ENCODE assay signal across 9 cellular contexts in the genomic region with DNA sequence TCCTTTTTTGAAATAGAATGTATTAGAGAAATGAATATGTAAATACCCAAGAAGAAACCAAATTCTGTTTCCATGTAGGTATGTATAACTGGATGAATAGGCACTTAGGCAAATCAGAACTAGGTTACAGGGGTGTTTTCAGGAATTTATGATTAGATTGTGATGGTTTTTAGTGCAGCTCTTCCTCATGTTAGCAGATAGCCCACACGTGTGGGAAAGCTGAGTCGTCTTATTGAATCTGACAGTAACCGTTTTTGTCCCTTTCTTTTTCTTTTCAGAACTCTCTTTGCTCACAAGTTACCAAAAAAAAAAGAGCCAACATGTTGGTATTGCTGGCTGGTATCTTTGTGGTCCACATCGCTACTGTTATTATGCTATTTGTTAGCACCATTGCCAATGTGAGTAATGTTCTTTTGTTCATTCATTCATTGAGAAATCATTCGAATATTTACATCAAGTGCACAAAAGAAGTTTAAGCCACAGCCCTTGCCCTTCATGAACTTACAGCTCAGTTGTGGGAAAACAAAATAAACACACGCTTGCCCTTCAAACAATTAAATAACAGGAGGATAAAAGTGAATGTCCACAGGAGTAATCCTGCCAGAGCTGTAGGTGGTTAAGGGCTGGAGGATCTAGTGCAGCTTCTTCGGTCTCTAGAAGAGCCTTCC. TPM values are rescaled to one million over a fixed set of nuclear protein-coding genes. Genes with fewer than 3 reads are reported as not detected.
DNase-seq lines count a peak whose midpoint lies in the region; ATAC-seq, FAIRE-seq and TF ChIP-seq lines count a peak whose summit lies in the region.
"Had no signal": no experiment of that assay in that cellular context is flagged by ENCODE, and none has a peak within 500 bp of the region (broad histone marks: within the 10 kb centered on the region; RNA-seq: fewer than 3 reads in every experiment).

No MANE protein-coding gene starts in this region.

- H3K27ac ChIP-seq in BLaER1 treated with 17β-estradiol and CSF1 and Interleukin-3, amounts not matched to agents 10 nM and 100 nM, result peak overlapping the region in 3 of 11 experiments; percentile 6 to 34 (median 31); a peak in 4 of 22 replicates
- H3K27ac ChIP-seq in IMR-90 (ENCODE audit: insufficient read depth, low read length) (no peak overlapping the region), astrocyte (ENCODE audit: low read depth, low read length) (peak overlapping the region; percentile 33), mesenchymal stem cell (ENCODE audit: low read length, poor library complexity, severe bottlenecking) (no peak overlapping the region)
- H3K27ac ChIP-seq: thoracic aorta had no signal

- no peak for TF ChIP-seq POLR2A in IMR-90 (IDR thresholded peaks at IDR 0.05; ENCODE audit: low read depth, low read length)

- DNase-seq in IMR-90, result peak; percentile 34
- peak; percentile 76 for DNase-seq in astrocyte (ENCODE audit: low read depth)
- peak; percentile 55 for DNase-seq in mesenchymal stem cell
- DNase-seq in posterior vena cava (ENCODE audit: low spot score), result no peak
- DNase-seq in effector CD4-positive, alpha-beta T cell, result no peak

- peaks cover 45% of the 10 kb centered on the region for H3K4me1 Mint-ChIP-seq in astrocyte (ENCODE audit: low read depth, unreplicated experiment)

- CTCF ChIA-PET in IMR-90 (lab: Yijun Ruan, JAX), result interaction anchor here (0.6 to 2.7 kb wide), 10 partner anchors 13 to 193 kb away, joined by 3 to 19 read pairs (median 6); no protein-coding TSS in a partner anchor

- in situ Hi-C loops in IMR-90 (cut with MboI; ENCODE audit: low sequenced_read_pairs), result loop anchor here (5.0 kb wide), 3 partner anchors 114 to 294 kb away; no protein-coding TSS in a partner anchor

- H3K4me1 ChIP-seq in BLaER1 treated with 17β-estradiol and CSF1 and Interleukin-3, amounts not matched to agents 10 nM and 100 nM, result peaks cover 17 to 66% (median 54%) of the 10 kb centered on the region in 10 experiments
- H3K4me1 ChIP-seq in IMR-90 (ENCODE audit: control insufficient read depth, insufficient read depth, low read length), result peaks cover 26% of the 10 kb centered on the region
- peaks cover 45% of the 10 kb centered on the region for H3K4me1 ChIP-seq in astrocyte (ENCODE audit: insufficient read depth, low read length)
- peaks cover 2% of the 10 kb centered on the region for H3K4me1 ChIP-seq in mesenchymal stem cell (ENCODE audit: control insufficient read depth, insufficient read depth, low read depth, low read length)

- H3K36me3 Mint-ChIP-seq in astrocyte (ENCODE audit: low read depth, unreplicated experiment), result peaks cover 6% of the 10 kb centered on the region

- peaks cover 0 to 78% (median 0%) of the 10 kb centered on the region in 11 experiments; a peak in 5 of 22 replicates for H4K20me1 ChIP-seq in BLaER1 treated with 17β-estradiol and CSF1 and Interleukin-3, amounts not matched to agents 10 nM and 100 nM
- peaks cover 22% of the 10 kb centered on the region; the same call in 1 of the 2 replicates for H4K20me1 ChIP-seq in IMR-90 (ENCODE audit: insufficient read depth, low read length)
- H4K20me1 ChIP-seq in astrocyte (ENCODE audit: insufficient read depth, low read length), result peaks cover 14% of the 10 kb centered on the region

- TF ChIP-seq RAD21 in IMR-90 (IDR thresholded peaks at IDR 0.05; ENCODE audit: low read length), result no peak

- H3K18ac ChIP-seq in IMR-90 (ENCODE audit: low read depth, low read length), result no peak overlapping the region; the same call in 1 of the 2 replicates
- no peak overlapping the region for H3K18ac ChIP-seq in mesenchymal stem cell (ENCODE audit: low read depth in 1 of 2, low read length in 2 of 2)

- H2BK15ac ChIP-seq in IMR-90 (ENCODE audit: low read depth, low read length) (peak overlapping the region; percentile 54; the same call in 1 of the 3 replicates), mesenchymal stem cell (ENCODE audit: low read depth, poor library complexity, severe bottlenecking) (no peak overlapping the region)

- peak; percentile 47 for FAIRE-seq in astrocyte (lab: Jason Lieb, UNC)

- no peak overlapping the region for H3K4me3 Mint-ChIP-seq in astrocyte (ENCODE audit: unreplicated experiment)

- 0 out of 2 replicates have a peak, but pooled peaks have one; percentile 3 for ATAC-seq in IMR-90 (ENCODE audit: low read depth)
- no peak for ATAC-seq in HG03095 (IDR thresholded peaks at IDR 0.05; ENCODE audit: unreplicated experiment)
- ATAC-seq in GM18873 (IDR thresholded peaks at IDR 0.05; ENCODE audit: low FRiP score, unreplicated experiment), result no peak

- no peaks in the 10 kb centered on the region for H3K9me3 Mint-ChIP-seq in astrocyte (ENCODE audit: unreplicated experiment)

- H3K79me1 ChIP-seq in IMR-90 (ENCODE audit: low read depth in 1 of 2, low read length in 2 of 2) (peaks cover 55 to 86% of the 10 kb centered on the region in 2 experiments), mesenchymal stem cell (replicated peaks; ENCODE audit: low read length, poor library complexity, severe bottlenecking) (peaks cover 6% of the 10 kb centered on the region)

- dilution Hi-C loops in IMR-90 (cut with HindIII; ENCODE audit: low sequenced_read_pairs, unreplicated experiment), result no loop called here

- no peak overlapping the region for H3K4me3 ChIP-seq in BLaER1 treated with 17β-estradiol and CSF1 and Interleukin-3, amounts not matched to agents 10 nM and 100 nM
- no peak overlapping the region for H3K4me3 ChIP-seq in IMR-90 (ENCODE audit: insufficient read depth, low read depth, low read length)
- H3K4me3 ChIP-seq in astrocyte (ENCODE audit: insufficient read depth, low read depth, low read length), result no peak overlapping the region
- H3K4me3 ChIP-seq in mesenchymal stem cell (ENCODE audit: insufficient read depth in 1 of 2, low read depth in 1 of 2, low read length in 2 of 2), result no peak overlapping the region
- H3K4me3 ChIP-seq: thoracic aorta had no signal

- peaks cover 48% of the 10 kb centered on the region for H3K79me2 ChIP-seq in astrocyte (ENCODE audit: insufficient read depth, low read length)

- H4K8ac ChIP-seq in IMR-90 (ENCODE audit: low read depth in 2 of 2, low read length in 2 of 2) (peak overlapping the region in 1 of 2 experiments; percentile 47; a peak in 2 of 4 replicates), mesenchymal stem cell (ENCODE audit: low read length) (no peak overlapping the region)

- no peak for TF ChIP-seq CTCF in IMR-90 (conservative IDR thresholded peaks at IDR 0.05; ENCODE audit: low read depth, low read length)
- TF ChIP-seq CTCF in astrocyte (IDR thresholded peaks at IDR 0.05; ENCODE audit: insufficient read depth, low read depth, low read length), result no peak

- H3K9me1 ChIP-seq in IMR-90 (ENCODE audit: insufficient read depth, low read length), result peaks cover 33% of the 10 kb centered on the region

- H2BK5ac ChIP-seq in IMR-90 (ENCODE audit: low read depth, low read length, poor library complexity, severe bottlenecking) (peak overlapping the region; percentile 9), mesenchymal stem cell (ENCODE audit: low read depth, low read length, poor library complexity, severe bottlenecking) (no peak overlapping the region)

- peak overlapping the region; percentile 74; the same call in 1 of the 2 replicates for H2BK120ac ChIP-seq in IMR-90 (ENCODE audit: low read depth, low read length)
- H2BK120ac ChIP-seq in mesenchymal stem cell (ENCODE audit: low read depth, low read length), result no peak overlapping the region

- 0 out of 22 replicates have a peak overlapping the region, but pooled peaks of 2 of the 11 experiments have one; percentile 14 to 19 for H3K9ac ChIP-seq in BLaER1 treated with 17β-estradiol and CSF1 and Interleukin-3, amounts not matched to agents 10 nM and 100 nM
- H3K9ac ChIP-seq in IMR-90 (ENCODE audit: low read depth, low read length), result no peak overlapping the region
- H3K9ac ChIP-seq in astrocyte (ENCODE audit: low read length), result peak overlapping the region; percentile 51
- peak overlapping the region; percentile 99 for H3K9ac ChIP-seq in mesenchymal stem cell (ENCODE audit: low read length)

- peak overlapping the region; percentile 76 for H3K4ac ChIP-seq in IMR-90 (ENCODE audit: low read depth, low read length)
- no peak overlapping the region for H3K4ac ChIP-seq in mesenchymal stem cell (ENCODE audit: low read depth in 1 of 2, low read length in 2 of 2)

- H3K14ac ChIP-seq in IMR-90 (replicated peaks; ENCODE audit: low read depth, low read length) (0 out of 2 replicates have a peak overlapping the region, but pooled peaks have one; percentile 67), mesenchymal stem cell (ENCODE audit: low read length in 2 of 2) (no peak overlapping the region)

- no peak overlapping the region for H4K5ac ChIP-seq in IMR-90 (ENCODE audit: low read depth, low read length)

- H2AK5ac ChIP-seq in IMR-90 (ENCODE audit: low read depth, low read length) (peak overlapping the region; percentile 41; the same call in 1 of the 2 replicates), mesenchymal stem cell (ENCODE audit: low read length, severe bottlenecking) (no peak overlapping the region)

- H2BK12ac ChIP-seq in mesenchymal stem cell (ENCODE audit: low read length in 2 of 2), result no peak overlapping the region

- peaks cover 5 to 17% (median 9%) of the 10 kb centered on the region in 11 experiments; a peak in 17 of 22 replicates for H3K9me3 ChIP-seq in BLaER1 treated with 17β-estradiol and CSF1 and Interleukin-3, amounts not matched to agents 10 nM and 100 nM (replicated peaks in 1 of 11)
- H3K9me3 ChIP-seq in IMR-90 (ENCODE audit: control insufficient read depth, insufficient read depth, low read length) (no peaks in the 10 kb centered on the region), astrocyte (ENCODE audit: insufficient read depth, low read depth, low read length) (no peaks in the 10 kb centered on the region), mesenchymal stem cell (ENCODE audit: control insufficient read depth, low read length) (no peaks in the 10 kb centered on the region)
- H3K9me3 ChIP-seq: thoracic aorta had no signal

- H3K23ac ChIP-seq in IMR-90 (ENCODE audit: low read depth, low read length) (peak overlapping the region; percentile 50), mesenchymal stem cell (ENCODE audit: low read length in 2 of 2) (no peak overlapping the region)

- H4K91ac ChIP-seq in IMR-90 (ENCODE audit: insufficient read depth, low read depth, low read length) (peak overlapping the region; percentile 65; the same call in 1 of the 2 replicates), mesenchymal stem cell (ENCODE audit: low read length) (no peak overlapping the region)

- peak overlapping the region; percentile 64; the same call in 1 of the 2 replicates for H2BK20ac ChIP-seq in IMR-90 (ENCODE audit: low read depth, low read length)

- 0 out of 2 replicates have a peak overlapping the region, but pooled peaks have one; percentile 5 for H3K56ac ChIP-seq in IMR-90 (ENCODE audit: extremely low read depth, insufficient read depth, low read length)

- POLR2A ChIA-PET in IMR-90 (lab: Charles Lee; ENCODE audit: unreplicated experiment), result interaction anchor here (0.8 kb wide), 1 partner anchor 110 kb away, joined by 3 read pairs; no protein-coding TSS in a partner anchor

- H2AK9ac ChIP-seq in IMR-90 (replicated peaks; ENCODE audit: low read depth, low read length, poor library complexity), result no peak overlapping the region

- H3K36me3 ChIP-seq in BLaER1 treated with 17β-estradiol and CSF1 and Interleukin-3, amounts not matched to agents 10 nM and 100 nM, result peaks cover 0 to 51% (median 11%) of the 10 kb centered on the region in 11 experiments; a peak in 12 of 22 replicates
- H3K36me3 ChIP-seq in IMR-90 (ENCODE audit: control insufficient read depth, insufficient read depth, low read length) (peaks cover 33% of the 10 kb centered on the region), astrocyte (ENCODE audit: insufficient read depth, low read length) (peaks cover 43% of the 10 kb centered on the region), mesenchymal stem cell (ENCODE audit: control insufficient read depth in 1 of 2, insufficient read depth in 2 of 2, low read depth in 1 of 2, low read length in 2 of 2) (peaks cover 6 to 93% of the 10 kb centered on the region in 2 experiments)

- BruUV-seq in IMR-90 (replicated peaks; lab: Mats Ljungman, UMichigan), result no TSS peak

- H3K27ac Mint-ChIP-seq in astrocyte (ENCODE audit: unreplicated experiment), result no peak overlapping the region

- no peaks in the 10 kb centered on the region for H3K27me3 ChIP-seq in BLaER1 treated with 17β-estradiol and CSF1 and Interleukin-3, amounts not matched to agents 10 nM and 100 nM
- H3K27me3 ChIP-seq in IMR-90 (ENCODE audit: control insufficient read depth, insufficient read depth, low read length) (no peaks in the 10 kb centered on the region), astrocyte (ENCODE audit: insufficient read depth, low read length) (no peaks in the 10 kb centered on the region), mesenchymal stem cell (ENCODE audit: control insufficient read depth in 1 of 2, insufficient read depth in 1 of 2, low read length in 2 of 2) (no peaks in the 10 kb centered on the region)

- WGBS in IMR-90 (ENCODE audit: extremely low coverage in 2 of 2, insufficient read length in 1 of 2), 2 experiments, result 86% methylated on average over 1 of the region's 7 CpGs; no CpG with 5 or more reads in 1 of the 2 experiments
- WGBS in mesenchymal stem cell, result 51% methylated on average over 5 of the region's 7 CpGs

- H3K27me3 Mint-ChIP-seq in astrocyte (ENCODE audit: low read depth, unreplicated experiment), result no peaks in the 10 kb centered on the region

- H3K4me2 ChIP-seq in BLaER1 treated with 17β-estradiol and CSF1 and Interleukin-3, amounts not matched to agents 10 nM and 100 nM, result peak overlapping the region; percentile 6 to 98 (median 36); a peak in 14 of 22 replicates
- H3K4me2 ChIP-seq in IMR-90 (ENCODE audit: low read depth, low read length) (peak overlapping the region; percentile 10), astrocyte (ENCODE audit: low read length) (peak overlapping the region; percentile 68), mesenchymal stem cell (ENCODE audit: low read length, poor library complexity, severe bottlenecking) (no peak overlapping the region)

- H2AFZ ChIP-seq in IMR-90 (replicated peaks; ENCODE audit: low read length, poor library complexity) (no peak overlapping the region), astrocyte (ENCODE audit: low read depth, low read length) (no peak overlapping the region), mesenchymal stem cell (ENCODE audit: low read depth, low read length) (no peak overlapping the region)

- intact Hi-C loops in IMR-90 (cut with micrococcal nuclease) (loop anchor here (5.0 kb wide), 1 partner anchor 209 kb away; a partner anchor contains a TSS), posterior vena cava (cut with DNase I) (no loop called here)

RNA-seq across cellular contexts. Expression of a gene that starts 14.8 kb away (rescaled TPM):
- 137 and 570 TPM in 2 replicates for total RNA-seq in IMR-90 (2012; rRNA removed)
- 106 and 201 TPM in 2 replicates for polyA plus RNA-seq in IMR-90 (2012; rRNA removed)
- polyA plus RNA-seq in IMR-90 (2012; cell fraction: cytosol; rRNA removed), result 69.6 and 82.0 TPM in 2 replicates
- 81.8 and 230 TPM in 2 replicates for polyA plus RNA-seq in IMR-90 (2012; cell fraction: nucleus; rRNA removed; ENCODE audit: low replicate concordance)
- total RNA-seq in astrocyte, result 57.6 and 71.7 TPM in 2 replicates
- polyA plus RNA-seq in mesenchymal stem cell (2013, experiment 1 of 2), result 110 TPM
- 171 TPM for polyA plus RNA-seq in mesenchymal stem cell (2013, experiment 2 of 2)
- total RNA-seq in posterior vena cava, result 100 to 1,000 TPM; 596 to 746 TPM

Comparison
In these comparisons a context has a peak if more than half of its experiments do, and no peak if none do; other contexts are left out.
1. DNase-seq: peak in IMR-90 (single experiment), astrocyte (single experiment) and mesenchymal stem cell (single experiment); none in posterior vena cava (single experiment) and effector CD4-positive, alpha-beta T cell (single experiment).